In the genomic region with DNA sequence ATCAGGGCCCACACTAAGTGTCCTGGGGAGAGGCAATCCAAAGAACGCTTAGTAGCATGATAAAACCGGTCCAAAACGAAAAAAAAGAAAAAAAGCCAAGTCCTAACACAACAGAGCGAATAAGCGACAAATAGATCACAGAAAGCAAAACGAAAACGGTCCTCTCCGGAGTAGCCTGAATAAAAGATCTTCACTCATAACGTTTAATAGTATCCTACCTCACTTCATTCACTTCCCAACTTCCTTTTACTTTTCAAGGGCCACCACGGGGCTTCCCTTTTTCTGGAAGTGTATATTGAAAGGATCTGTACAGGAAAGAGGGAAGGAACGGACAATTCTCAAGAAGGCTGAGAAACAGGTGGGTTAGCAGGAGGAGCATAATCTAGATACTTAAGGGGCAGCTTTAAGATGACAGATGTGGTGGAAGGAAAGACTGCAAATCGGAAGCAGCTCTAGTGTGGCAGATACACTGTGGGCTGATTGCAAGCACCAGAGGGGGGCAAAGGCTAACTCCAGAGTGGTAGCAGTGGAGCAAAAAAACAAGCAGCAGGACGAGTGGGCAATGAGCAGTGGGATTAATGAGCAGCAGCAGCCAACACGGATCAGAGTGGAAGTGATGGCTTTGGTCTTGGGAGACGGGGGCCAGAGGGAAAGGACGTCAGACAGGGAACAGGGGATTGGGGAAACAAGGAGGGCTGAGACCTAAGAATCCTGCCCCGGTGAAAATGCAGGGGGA, we compare ENCODE assay signal across 8 cellular contexts. TPM values are rescaled to one million over a fixed set of nuclear protein-coding genes. Genes with fewer than 3 reads are reported as not detected.
DNase-seq lines count a peak whose midpoint lies in the region; TF ChIP-seq lines count a peak whose summit lies in the region.

No MANE protein-coding gene starts in this region.

- no peak for TF ChIP-seq EP300 in suprapubic skin (IDR thresholded peaks at IDR 0.05)

- H3K27ac ChIP-seq in dorsolateral prefrontal cortex (peak overlapping the region in 58 of 59 donors; percentile 71 to 98 (median 92)), suprapubic skin (peak overlapping the region; percentile 97)

- peaks cover 27% of the 10 kb centered on the region for H3K4me1 ChIP-seq in suprapubic skin

- no peak for TF ChIP-seq POLR2A in suprapubic skin (IDR thresholded peaks at IDR 0.05)

- WGBS in suprapubic skin: under 1% methylated on average over 17 of the region's 17 CpGs

- peak; percentile 14 for DNase-seq in AG08395 (ENCODE audit: low spot score)
- peak; percentile 41 for DNase-seq in HK-2 (ENCODE audit: unreplicated experiment)
- DNase-seq in SKM-1 treated with dmso at 0.1 percent for 144 hours (lab: John Stamatoyannopoulos, UW; ENCODE audit: unreplicated experiment): peak; percentile 12
- DNase-seq in dorsolateral prefrontal cortex: peak in 1 of 10 donors; percentile 8
- peak; percentile 43 to 48 for DNase-seq in lung microvascular endothelial cell (ENCODE audit: low read depth in 2 of 2)
- no peak for DNase-seq in suprapubic skin (ENCODE audit: low spot score in 2 of 2)
- no peak for DNase-seq in mesenteric fat pad (ENCODE audit: low spot score)

- no peaks in the 10 kb centered on the region for H3K36me3 ChIP-seq in suprapubic skin

- TF ChIP-seq CTCF in GM12873 (IDR thresholded peaks at IDR 0.05; ENCODE audit: insufficient read depth, low read depth, low read length, missing control alignments) (peak; percentile 2), dorsolateral prefrontal cortex (IDR thresholded peaks at IDR 0.05 in 54 of 56, conservative IDR thresholded peaks at IDR 0.05 in 2 of 56; ENCODE audit: low read depth in 1 of 56, partially characterized antibody in 56 of 56) (no peak), suprapubic skin (IDR thresholded peaks at IDR 0.05) (no peak)

- H3K9me3 ChIP-seq in suprapubic skin: no peaks in the 10 kb centered on the region

- H3K4me3 ChIP-seq in dorsolateral prefrontal cortex (peak overlapping the region; percentile 65 to 96 (median 85)), suprapubic skin (peak overlapping the region; percentile 89)

- intact Hi-C loops in dorsolateral prefrontal cortex (cut with DNase I): loop anchor here in 1 of 2 donors (5.0 kb wide), 1 partner anchor 227 kb away; no protein-coding TSS in a partner anchor

- H3K27me3 ChIP-seq in dorsolateral prefrontal cortex (no peaks in the 10 kb centered on the region), suprapubic skin (no peaks in the 10 kb centered on the region)

RNA-seq across cellular contexts. Expression of a gene that starts 0.9 kb away (rescaled TPM):
- total RNA-seq in dorsolateral prefrontal cortex (10 to 100 TPM; 34.5 to 64.2 (median 48.1) TPM), lung microvascular endothelial cell (6.5 and 9.3 TPM in 2 replicates), suprapubic skin (10 to 100 TPM; 17.2 to 32.3 (median 22.6) TPM), mesenteric fat pad (25.0 TPM)

RNA-seq across cellular contexts. Expression of a gene that starts 48.7 kb away (rescaled TPM):
- 10 to 100 TPM; 24.1 to 53.2 (median 37.1) TPM for total RNA-seq in dorsolateral prefrontal cortex
- 27.8 and 31.2 TPM in 2 replicates for total RNA-seq in lung microvascular endothelial cell
- 10 to 100 TPM; 36.9 to 53.1 (median 41.3) TPM for total RNA-seq in suprapubic skin
- total RNA-seq in mesenteric fat pad: 33.3 TPM

Comparison
In these comparisons a context has a peak if more than half of its experiments do, and no peak if none do; other contexts are left out.
1. DNase-seq: peak in AG08395 (single experiment), HK-2 (single experiment), SKM-1 treated with dmso at 0.1 percent for 144 hours (single experiment) and lung microvascular endothelial cell (2 of 2); none in suprapubic skin (0 of 2) and mesenteric fat pad (single experiment).